Comparison of ENCODE assay signal across 20 cellular contexts in the genomic region with DNA sequence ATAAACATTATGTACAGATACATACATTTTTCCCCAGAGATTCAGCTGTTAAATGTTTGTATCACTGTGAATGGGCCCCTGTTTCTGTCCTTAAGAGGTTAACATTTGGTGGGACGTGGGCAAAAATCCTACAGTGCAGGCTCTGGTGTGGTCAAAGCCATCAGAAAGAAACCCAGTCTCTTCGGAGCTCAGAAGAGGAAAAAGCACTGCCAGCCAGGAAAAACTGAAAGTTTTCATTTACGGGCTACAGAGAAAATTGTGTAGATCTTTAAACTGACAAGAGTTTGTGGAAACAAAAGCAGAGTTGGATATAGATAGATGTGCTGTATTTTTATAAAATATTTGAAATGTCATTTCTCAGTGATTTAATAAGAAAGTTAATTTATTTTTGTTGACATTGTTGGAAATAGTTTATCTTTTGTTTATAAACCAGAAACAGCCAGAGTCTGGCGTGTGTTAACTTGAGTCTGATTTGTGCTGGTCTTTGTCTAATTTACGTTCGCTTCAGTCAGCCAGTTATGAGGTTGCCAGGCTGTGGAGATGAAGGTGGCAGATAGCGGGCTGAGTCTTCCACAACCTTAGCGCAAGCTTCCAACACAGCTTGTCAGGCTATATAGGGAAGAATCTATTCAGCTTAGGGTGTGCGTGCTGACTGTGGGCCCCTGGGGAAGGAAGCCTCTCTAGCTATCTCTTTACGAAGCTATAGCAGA. TPM values are rescaled to one million over a fixed set of nuclear protein-coding genes. Genes with fewer than 3 reads are reported as not detected.
DNase-seq lines count a peak whose midpoint lies in the region; ATAC-seq and TF ChIP-seq lines count a peak whose summit lies in the region.
"Had no signal": no experiment of that assay in that cellular context is flagged by ENCODE, and none has a peak within 500 bp of the region (broad histone marks: within the 10 kb centered on the region; RNA-seq: fewer than 3 reads in every experiment).

No MANE protein-coding gene starts in this region.

- H3K36me3 Mint-ChIP-seq in endothelial cell (ENCODE audit: low read depth, unreplicated experiment) = no peaks in the 10 kb centered on the region
- H3K36me3 Mint-ChIP-seq in activated CD4-positive, alpha-beta memory T cell treated with anti-CD3 and anti-CD28 coated beads, Interleukin-2, amount 10 ng/mL, durations not matched to agents 7 days and 5 days (ENCODE audit: low read depth) = no peaks in the 10 kb centered on the region
- H3K36me3 Mint-ChIP-seq: activated naive CD8-positive, alpha-beta T cell treated with anti-CD3 and anti-CD28 coated beads, Interleukin-2, amount 10 ng/mL, durations not matched to agents 7 days and 5 days; naive thymus-derived CD8-positive, alpha-beta T cell; stimulated activated memory B cell treated with anti-CD40 and anti-IgM and Interleukin-4, amounts not matched to agents 10 μg/mL and 1 μg/mL and 100 μg/mL, for 72 hours had no signal

- H2BK120ac ChIP-seq in trophoblast cell (ENCODE audit: insufficient read depth, low read length, poor library complexity) = peak overlapping the region; percentile 68

- peak overlapping the region; percentile 45 for H2AFZ ChIP-seq in trophoblast cell (ENCODE audit: insufficient read depth, low read length, poor library complexity)

- H4K8ac ChIP-seq in trophoblast cell (ENCODE audit: low read depth, low read length) = no peak overlapping the region

- H2BK5ac ChIP-seq in trophoblast cell (ENCODE audit: low read depth, low read length, poor library complexity) = peak overlapping the region; percentile 88

- H3K27ac Mint-ChIP-seq in endothelial cell (ENCODE audit: unreplicated experiment) = no peak overlapping the region
- H3K27ac Mint-ChIP-seq in activated CD4-positive, alpha-beta memory T cell treated with anti-CD3 and anti-CD28 coated beads, Interleukin-2, amount 10 ng/mL, durations not matched to agents 7 days and 5 days = no peak overlapping the region
- H3K27ac Mint-ChIP-seq: activated CD4-positive, alpha-beta T cell treated with anti-CD3 and anti-CD28 coated beads, Interleukin-2, amount 10 ng/mL, durations not matched to agents 7 days and 5 days; activated naive CD8-positive, alpha-beta T cell treated with anti-CD3 and anti-CD28 coated beads, Interleukin-2, amount 10 ng/mL, durations not matched to agents 7 days and 5 days; naive thymus-derived CD8-positive, alpha-beta T cell; stimulated activated memory B cell treated with anti-CD40 and anti-IgM and Interleukin-4, amounts not matched to agents 10 μg/mL and 1 μg/mL and 100 μg/mL, for 72 hours had no signal

- no peaks in the 10 kb centered on the region for H3K79me2 ChIP-seq in trophoblast cell (ENCODE audit: control insufficient read depth, insufficient read depth, low read length, poor library complexity)

- no peak for TF ChIP-seq CTCF in endothelial cell (IDR thresholded peaks at IDR 0.05; ENCODE audit: unreplicated experiment)

- H3K79me1 ChIP-seq in trophoblast cell (ENCODE audit: low read length) = peaks cover 8% of the 10 kb centered on the region

- peak overlapping the region; percentile 82 for H3K27ac ChIP-seq in trophoblast cell (ENCODE audit: low read depth, low read length)
- H3K27ac ChIP-seq: C4-2B, RWPE1 had no signal

- H4K91ac ChIP-seq in trophoblast cell (ENCODE audit: low read depth, low read length) = peak overlapping the region; percentile 36

- no peak overlapping the region for H3K18ac ChIP-seq in trophoblast cell (ENCODE audit: low read length)

- DNase-seq in amniotic epithelial cell (ENCODE audit: low read depth) = peak; percentile 89
- no peak for DNase-seq in left ventricle myocardium superior
- DNase-seq in trophoblast cell = peak in 1 of 2 donors; percentile 41
- DNase-seq in ureter (ENCODE audit: low spot score) = peak; percentile 67
- no peak for DNase-seq in endothelial cell (ENCODE audit: low spot score)
- no peak for DNase-seq in activated CD4-positive, alpha-beta memory T cell treated with anti-CD3 and anti-CD28 coated beads, Interleukin-2, amount 10 ng/mL, durations not matched to agents 7 days and 5 days
- DNase-seq: activated CD4-positive, alpha-beta T cell treated with anti-CD3 and anti-CD28 coated beads, Interleukin-2, amount 10 ng/mL, durations not matched to agents 7 days and 5 days; activated naive CD8-positive, alpha-beta T cell treated with anti-CD3 and anti-CD28 coated beads, Interleukin-2, amount 10 ng/mL, durations not matched to agents 7 days and 5 days; activated T-cell treated with anti-CD3 and anti-CD28 coated beads, Interleukin-2, amount 50 U/mL, for 1 hour; cerebellar nuclear complex; head of caudate nucleus; naive thymus-derived CD8-positive, alpha-beta T cell; NCI-H2171; T-helper 2 cell had no signal

- H2BK12ac ChIP-seq in trophoblast cell (ENCODE audit: low read length) = peak overlapping the region; percentile 54

- POLR2A ChIA-PET in activated CD4-positive, alpha-beta memory T cell treated with anti-CD3 and anti-CD28 coated beads, Interleukin-2, amount 10 ng/mL, durations not matched to agents 7 days and 5 days (lab: Charles Lee) = no interaction called here

- no peak overlapping the region for H3K4me3 Mint-ChIP-seq in endothelial cell (ENCODE audit: unreplicated experiment)
- no peak overlapping the region for H3K4me3 Mint-ChIP-seq in activated CD4-positive, alpha-beta memory T cell treated with anti-CD3 and anti-CD28 coated beads, Interleukin-2, amount 10 ng/mL, durations not matched to agents 7 days and 5 days
- H3K4me3 Mint-ChIP-seq: activated CD4-positive, alpha-beta T cell treated with anti-CD3 and anti-CD28 coated beads, Interleukin-2, amount 10 ng/mL, durations not matched to agents 7 days and 5 days; activated naive CD8-positive, alpha-beta T cell treated with anti-CD3 and anti-CD28 coated beads, Interleukin-2, amount 10 ng/mL, durations not matched to agents 7 days and 5 days; naive thymus-derived CD8-positive, alpha-beta T cell; stimulated activated memory B cell treated with anti-CD40 and anti-IgM and Interleukin-4, amounts not matched to agents 10 μg/mL and 1 μg/mL and 100 μg/mL, for 72 hours had no signal

- no CpG with 5 or more reads among the region's 10 CpGs for WGBS in trophoblast cell (ENCODE audit: extremely low coverage, insufficient coverage, insufficient read length)

- ATAC-seq in left ventricle myocardium superior (peak; percentile 37), GM19397 (IDR thresholded peaks at IDR 0.05; ENCODE audit: unreplicated experiment) (no peak), GM19324 (IDR thresholded peaks at IDR 0.05; ENCODE audit: low FRiP score, unreplicated experiment) (no peak)
- ATAC-seq: naive thymus-derived CD8-positive, alpha-beta T cell; stimulated activated memory B cell treated with anti-CD40 and anti-IgM and Interleukin-4, amounts not matched to agents 10 μg/mL and 1 μg/mL and 100 μg/mL, for 72 hours had no signal

- H3K4me2 ChIP-seq in trophoblast cell (ENCODE audit: low read length) = peak overlapping the region; percentile 38

- H2AK5ac ChIP-seq in trophoblast cell (ENCODE audit: low read length) = no peak overlapping the region

- H3K23ac ChIP-seq in trophoblast cell (ENCODE audit: low read length) = no peak overlapping the region

- no peak overlapping the region for H3K4ac ChIP-seq in trophoblast cell (ENCODE audit: low read depth, low read length)

- no peak overlapping the region for H3K4me3 ChIP-seq in trophoblast cell (ENCODE audit: low read depth, low read length)

- no peak overlapping the region for H3K9ac ChIP-seq in trophoblast cell (ENCODE audit: low read length)

- H4K12ac ChIP-seq in trophoblast cell (ENCODE audit: low read depth, low read length) = no peak overlapping the region

- CTCF ChIA-PET in activated CD4-positive, alpha-beta memory T cell treated with anti-CD3 and anti-CD28 coated beads, Interleukin-2, amount 10 ng/mL, durations not matched to agents 7 days and 5 days (lab: Charles Lee) = no interaction called here

- H3K9me3 ChIP-seq in trophoblast cell (ENCODE audit: insufficient read depth, low read depth, low read length) = peaks cover 2% of the 10 kb centered on the region

- H3K4me1 Mint-ChIP-seq in endothelial cell (ENCODE audit: unreplicated experiment) = peaks cover 4% of the 10 kb centered on the region
- no peaks in the 10 kb centered on the region for H3K4me1 Mint-ChIP-seq in activated CD4-positive, alpha-beta memory T cell treated with anti-CD3 and anti-CD28 coated beads, Interleukin-2, amount 10 ng/mL, durations not matched to agents 7 days and 5 days
- H3K4me1 Mint-ChIP-seq: activated CD4-positive, alpha-beta T cell treated with anti-CD3 and anti-CD28 coated beads, Interleukin-2, amount 10 ng/mL, durations not matched to agents 7 days and 5 days; activated naive CD8-positive, alpha-beta T cell treated with anti-CD3 and anti-CD28 coated beads, Interleukin-2, amount 10 ng/mL, durations not matched to agents 7 days and 5 days; naive thymus-derived CD8-positive, alpha-beta T cell; stimulated activated memory B cell treated with anti-CD40 and anti-IgM and Interleukin-4, amounts not matched to agents 10 μg/mL and 1 μg/mL and 100 μg/mL, for 72 hours had no signal

- peaks cover 8 to 11% of the 10 kb centered on the region in 2 experiments for H3K4me1 ChIP-seq in trophoblast cell (ENCODE audit: control insufficient read depth in 1 of 2, insufficient read depth in 2 of 2, low read length in 2 of 2)

- intact Hi-C loops in left ventricle myocardium superior (cut with micrococcal nuclease) = no loop called here

- no peaks in the 10 kb centered on the region for H3K27me3 ChIP-seq in trophoblast cell (ENCODE audit: insufficient read depth, low read length)

- H3K27me3 Mint-ChIP-seq in endothelial cell (ENCODE audit: unreplicated experiment) = no peaks in the 10 kb centered on the region
- H3K27me3 Mint-ChIP-seq in activated CD4-positive, alpha-beta memory T cell treated with anti-CD3 and anti-CD28 coated beads, Interleukin-2, amount 10 ng/mL, durations not matched to agents 7 days and 5 days = peaks cover 10% of the 10 kb centered on the region

- H3K14ac ChIP-seq in trophoblast cell (ENCODE audit: low read length) = no peak overlapping the region

- H3K36me3 ChIP-seq in trophoblast cell (ENCODE audit: control insufficient read depth in 1 of 2, insufficient read depth in 2 of 2, low read length in 2 of 2) = no peaks in the 10 kb centered on the region

- H3K9me3 Mint-ChIP-seq in endothelial cell (ENCODE audit: unreplicated experiment) = no peaks in the 10 kb centered on the region
- H3K9me3 Mint-ChIP-seq in activated CD4-positive, alpha-beta memory T cell treated with anti-CD3 and anti-CD28 coated beads, Interleukin-2, amount 10 ng/mL, durations not matched to agents 7 days and 5 days = no peaks in the 10 kb centered on the region
- H3K9me3 Mint-ChIP-seq: activated CD4-positive, alpha-beta T cell treated with anti-CD3 and anti-CD28 coated beads, Interleukin-2, amount 10 ng/mL, durations not matched to agents 7 days and 5 days; activated naive CD8-positive, alpha-beta T cell treated with anti-CD3 and anti-CD28 coated beads, Interleukin-2, amount 10 ng/mL, durations not matched to agents 7 days and 5 days had no signal

RNA-seq across cellular contexts. Expression of a gene that starts 9.5 kb away (rescaled TPM):
- 0.40 TPM for total RNA-seq in left ventricle myocardium superior
- polyA plus RNA-seq in trophoblast cell (2013) = 0.90 and 1.5 TPM in 2 replicates
- total RNA-seq in ureter = 0.86 TPM
- 5.8 TPM for total RNA-seq in endothelial cell (ENCODE audit: unreplicated experiment)
- under 1 TPM in 1 of 2 experiments, not detected in 1; 0.25 TPM for total RNA-seq in activated CD4-positive, alpha-beta memory T cell treated with anti-CD3 and anti-CD28 coated beads, Interleukin-2, amount 10 ng/mL, durations not matched to agents 7 days and 5 days
- total RNA-seq: activated CD4-positive, alpha-beta T cell treated with anti-CD3 and anti-CD28 coated beads, Interleukin-2, amount 10 ng/mL, durations not matched to agents 7 days and 5 days; activated naive CD8-positive, alpha-beta T cell treated with anti-CD3 and anti-CD28 coated beads, Interleukin-2, amount 10 ng/mL, durations not matched to agents 7 days and 5 days; endothelial cell of umbilical vein; naive thymus-derived CD8-positive, alpha-beta T cell had no signal
- polyA plus RNA-seq: naive thymus-derived CD8-positive, alpha-beta T cell had no signal

Comparison
In these comparisons a context has a peak if more than half of its experiments do, and no peak if none do; other contexts are left out.
1. DNase-seq: peak in amniotic epithelial cell (single experiment) and ureter (single experiment); none in left ventricle myocardium superior (single experiment), endothelial cell (single experiment) and activated CD4-positive, alpha-beta memory T cell treated with anti-CD3 and anti-CD28 coated beads, Interleukin-2, amount 10 ng/mL, durations not matched to agents 7 days and 5 days (single experiment).